Comparison of ENCODE assay signal across 19 cellular contexts in genomic region chr21:34031835-34032370, GRCh38. TPM values are rescaled to one million over a fixed set of nuclear protein-coding genes. Genes with fewer than 3 reads are reported as not detected.
DNase-seq lines count a peak whose midpoint lies in the region; ATAC-seq lines count a peak whose summit lies in the region.
"Had no signal": no experiment of that assay in that cellular context is flagged by ENCODE, and none has a peak within 500 bp of the region (broad histone marks: within the 10 kb centered on the region; RNA-seq: fewer than 3 reads in every experiment).

No MANE protein-coding gene starts in this region.

- ATAC-seq in activated naive CD4-positive, alpha-beta T cell treated with anti-CD3 and anti-CD28 coated beads, Interleukin-2, amount 50 U/mL, for 72 hours, result peak; percentile 48 to 83
- ATAC-seq in HG02885 (IDR thresholded peaks at IDR 0.05; ENCODE audit: poor library complexity, unreplicated experiment), result peak; percentile 47
- ATAC-seq in stimulated activated effector memory CD8-positive, alpha-beta T cell treated with anti-CD3 and anti-CD28 coated beads, Interleukin-12 subunit alpha, Interleukin-12 subunit beta, amount 100 ng/mL, for 72 hours, result peak; percentile 48
- ATAC-seq in GM18907 (IDR thresholded peaks at IDR 0.05; ENCODE audit: unreplicated experiment), result no peak

- peak in 1 of 2 donors; percentile 20 for DNase-seq in activated naive CD4-positive, alpha-beta T cell treated with anti-CD3 and anti-CD28 coated beads, Interleukin-2, amount 50 U/mL, for 72 hours (ENCODE audit: low spot score in 2 of 2)
- DNase-seq in activated naive CD4-positive, alpha-beta T cell (lab: John Stamatoyannopoulos, UW), result no peak
- no peak for DNase-seq in stimulated activated effector memory CD8-positive, alpha-beta T cell treated with anti-CD3 and anti-CD28 coated beads, Interleukin-12 subunit alpha, Interleukin-12 subunit beta, amount 100 ng/mL, for 72 hours (ENCODE audit: low spot score in 2 of 2)
- DNase-seq in substantia nigra (lab: John Stamatoyannopoulos, UW), result no peak
- DNase-seq: activated T-cell treated with anti-CD3 and anti-CD28 coated beads, Interleukin-2, amount 50 U/mL, for 24 hours; amygdala; COR-L47; effector memory CD4-positive, alpha-beta T cell; EL; H9; kidney; mesendoderm; NCI-H187; NCI-H524 treated with DMSO at 0.1 percent for 48 hours; SW 1271 had no signal

- H3K27me3 Mint-ChIP-seq in activated naive CD8-positive, alpha-beta T cell, result no peaks in the 10 kb centered on the region
- H3K27me3 Mint-ChIP-seq: activated T-cell treated with anti-CD3 and anti-CD28 coated beads, Interleukin-2, amount 50 U/mL, for 24 hours had no signal

- H3K9me3 Mint-ChIP-seq in activated naive CD4-positive, alpha-beta T cell treated with anti-CD3 and anti-CD28 coated beads, Interleukin-2, amount 50 U/mL, for 72 hours, result peaks cover 11 to 28% of the 10 kb centered on the region in 2 donors
- H3K9me3 Mint-ChIP-seq in activated naive CD8-positive, alpha-beta T cell (ENCODE audit: low read depth), result peaks cover 4% of the 10 kb centered on the region
- peaks cover 2% of the 10 kb centered on the region for H3K9me3 Mint-ChIP-seq in stimulated activated effector memory CD8-positive, alpha-beta T cell treated with anti-CD3 and anti-CD28 coated beads, Interleukin-12 subunit alpha, Interleukin-12 subunit beta, amount 100 ng/mL, for 72 hours

- H3K4me1 Mint-ChIP-seq in activated naive CD8-positive, alpha-beta T cell (ENCODE audit: low read depth), result peaks cover 25% of the 10 kb centered on the region
- peaks cover 41% of the 10 kb centered on the region for H3K4me1 Mint-ChIP-seq in stimulated activated effector memory CD8-positive, alpha-beta T cell treated with anti-CD3 and anti-CD28 coated beads, Interleukin-12 subunit alpha, Interleukin-12 subunit beta, amount 100 ng/mL, for 72 hours

- H3K27ac Mint-ChIP-seq in activated naive CD4-positive, alpha-beta T cell treated with anti-CD3 and anti-CD28 coated beads, Interleukin-2, amount 50 U/mL, for 72 hours, result no peak overlapping the region
- peak overlapping the region; percentile 34 for H3K27ac Mint-ChIP-seq in activated naive CD8-positive, alpha-beta T cell
- H3K27ac Mint-ChIP-seq in stimulated activated effector memory CD8-positive, alpha-beta T cell treated with anti-CD3 and anti-CD28 coated beads, Interleukin-12 subunit alpha, Interleukin-12 subunit beta, amount 100 ng/mL, for 72 hours, result no peak overlapping the region
- H3K27ac Mint-ChIP-seq: activated T-cell treated with anti-CD3 and anti-CD28 coated beads, Interleukin-2, amount 50 U/mL, for 24 hours; H9 had no signal

- H3K27ac ChIP-seq in substantia nigra (ENCODE audit: low read depth, low read length, poor library complexity, severe bottlenecking), result no peak overlapping the region

- no peak overlapping the region for H3K4me3 Mint-ChIP-seq in activated naive CD8-positive, alpha-beta T cell
- H3K4me3 Mint-ChIP-seq in stimulated activated effector memory CD8-positive, alpha-beta T cell treated with anti-CD3 and anti-CD28 coated beads, Interleukin-12 subunit alpha, Interleukin-12 subunit beta, amount 100 ng/mL, for 72 hours, result peak overlapping the region; percentile 8
- H3K4me3 Mint-ChIP-seq: activated T-cell treated with anti-CD3 and anti-CD28 coated beads, Interleukin-2, amount 50 U/mL, for 24 hours; central memory CD8-positive, alpha-beta T cell; H9 had no signal

- H3K36me3 Mint-ChIP-seq in activated naive CD4-positive, alpha-beta T cell treated with anti-CD3 and anti-CD28 coated beads, Interleukin-2, amount 50 U/mL, for 72 hours, result peaks cover 0 to 18% of the 10 kb centered on the region in 2 donors
- H3K36me3 Mint-ChIP-seq in activated naive CD8-positive, alpha-beta T cell, result peaks cover 5% of the 10 kb centered on the region
- H3K36me3 Mint-ChIP-seq in stimulated activated effector memory CD8-positive, alpha-beta T cell treated with anti-CD3 and anti-CD28 coated beads, Interleukin-12 subunit alpha, Interleukin-12 subunit beta, amount 100 ng/mL, for 72 hours, result peaks cover 6% of the 10 kb centered on the region

RNA-seq across cellular contexts. Expression of gene MRPS6, which starts 41.5 kb away (rescaled TPM):
- total RNA-seq in activated naive CD4-positive, alpha-beta T cell treated with anti-CD3 and anti-CD28 coated beads, Interleukin-2, amount 50 U/mL, for 72 hours, result 100 to 1,000 TPM; 114 to 146 TPM

RNA-seq across cellular contexts. Expression of gene SLC5A3, which starts 41.5 kb away (rescaled TPM):
- total RNA-seq in activated naive CD4-positive, alpha-beta T cell treated with anti-CD3 and anti-CD28 coated beads, Interleukin-2, amount 50 U/mL, for 72 hours, result 10 to 100 TPM; 35.8 to 77.1 TPM
